Comparison of ENCODE assay signal across 8 cellular contexts in genomic region chr7:128830231-128831177, GRCh38. TPM values are rescaled to one million over a fixed set of nuclear protein-coding genes. Genes with fewer than 3 reads are reported as not detected.
DNase-seq lines count a peak whose midpoint lies in the region; ATAC-seq and TF ChIP-seq lines count a peak whose summit lies in the region.

FLNC (plus strand) TSS chr7:128830406; CDS start chr7:128830638, 232 bp downstream.

- H3K4me3 Mint-ChIP-seq in activated T-cell treated with anti-CD3 and anti-CD28 coated beads, Interleukin-2, amount 50 U/mL, for 4 hours: peak within 1 kb of the TSS; percentile 67
- H3K4me3 Mint-ChIP-seq in natural killer cell (peak within 1 kb of the TSS; percentile 88), type B pancreatic cell (peak within 1 kb of the TSS; percentile 88)

- no peaks in the 10 kb centered on the region for H3K9me3 Mint-ChIP-seq in activated T-cell treated with anti-CD3 and anti-CD28 coated beads, Interleukin-2, amount 50 U/mL, for 4 hours
- no peaks in the 10 kb centered on the region for H3K9me3 Mint-ChIP-seq in natural killer cell
- H3K9me3 Mint-ChIP-seq in type B pancreatic cell: no peaks in the 10 kb centered on the region

- peaks cover 12% of the 10 kb centered on the region for H3K4me1 Mint-ChIP-seq in activated T-cell treated with anti-CD3 and anti-CD28 coated beads, Interleukin-2, amount 50 U/mL, for 4 hours (ENCODE audit: low read depth)
- H3K4me1 Mint-ChIP-seq in natural killer cell (peaks cover 0 to 20% of the 10 kb centered on the region in 2 donors), type B pancreatic cell (ENCODE audit: unreplicated experiment) (peaks cover 24% of the 10 kb centered on the region)

- intact Hi-C loops in natural killer cell (cut with micrococcal nuclease): no loop called here

- peak within 1 kb of the TSS; percentile 49 for H3K27ac ChIP-seq in KOPT-K1 (ENCODE audit: low read depth, low read length, poor library complexity, severe bottlenecking)

- peak; percentile 57 to 68 for ATAC-seq in activated T-cell treated with anti-CD3 and anti-CD28 coated beads, Interleukin-2, amount 50 U/mL, for 4 hours
- peak; percentile 23 to 71 (median 68) for ATAC-seq in natural killer cell

- no peaks in the 10 kb centered on the region for H3K9me3 ChIP-seq in KOPT-K1 (ENCODE audit: insufficient read depth, low read length, poor library complexity, severe bottlenecking)

- peak; percentile 93 for DNase-seq in AG08396 (ENCODE audit: low spot score)
- peak; percentile 21 for DNase-seq in activated T-cell treated with anti-CD3 and anti-CD28 coated beads, Interleukin-2, amount 50 U/mL, for 4 hours
- peak; percentile 52 for DNase-seq in fibroblast of peridontal ligament (ENCODE audit: extremely low read depth)
- DNase-seq in natural killer cell: no peak
- peak; percentile 74 for DNase-seq in type B pancreatic cell (ENCODE audit: extremely low spot score, unreplicated experiment)
- no peak for DNase-seq in NCI-H345 treated with DMSO at 0.1 percent for 48 hours (lab: John Stamatoyannopoulos, UW; ENCODE audit: unreplicated experiment)
- no peak for DNase-seq in putamen (ENCODE audit: low spot score)

- H3K27ac Mint-ChIP-seq in natural killer cell (no peak within 1 kb of the TSS), type B pancreatic cell (peak within 1 kb of the TSS; percentile 31)

- no peaks in the 10 kb centered on the region for H3K36me3 ChIP-seq in KOPT-K1 (ENCODE audit: insufficient read depth, low read length)

- TF ChIP-seq CTCF in natural killer cell (IDR thresholded peaks at IDR 0.05): no peak
- no peak for TF ChIP-seq CTCF in type B pancreatic cell (conservative IDR thresholded peaks at IDR 0.05)

- no peaks in the 10 kb centered on the region for H3K36me3 Mint-ChIP-seq in activated T-cell treated with anti-CD3 and anti-CD28 coated beads, Interleukin-2, amount 50 U/mL, for 4 hours (ENCODE audit: insufficient read depth)
- H3K36me3 Mint-ChIP-seq in natural killer cell (no peaks in the 10 kb centered on the region), type B pancreatic cell (no peaks in the 10 kb centered on the region)

- peaks cover 47% of the 10 kb centered on the region for H3K27me3 Mint-ChIP-seq in activated T-cell treated with anti-CD3 and anti-CD28 coated beads, Interleukin-2, amount 50 U/mL, for 4 hours (ENCODE audit: low read depth)
- peaks cover 0 to 37% of the 10 kb centered on the region in 2 donors for H3K27me3 Mint-ChIP-seq in natural killer cell (ENCODE audit: low read depth in 2 of 2)
- peaks cover 11% of the 10 kb centered on the region for H3K27me3 Mint-ChIP-seq in type B pancreatic cell

RNA-seq across cellular contexts. Expression of gene FLNC, which starts in this region (rescaled TPM):
- total RNA-seq in activated T-cell treated with anti-CD3 and anti-CD28 coated beads, Interleukin-2, amount 50 U/mL, for 4 hours: under 1 TPM; 0.16 to 0.33 (median 0.25) TPM
- total RNA-seq in natural killer cell: under 1 TPM in 2 of 3 donors, not detected in 1; 0.05 to 0.25 TPM
- 20.3 and 54.0 TPM in 2 replicates for total RNA-seq in type B pancreatic cell (ENCODE audit: low replicate concordance)

Comparison
In these comparisons a context has a peak if more than half of its experiments do, and no peak if none do; other contexts are left out.
1. RNA of gene FLNC (total RNA-seq): 20.3 to 54.0 TPM in type B pancreatic cell; 0.16 to 0.33 TPM in activated T-cell treated with anti-CD3 and anti-CD28 coated beads, Interleukin-2, amount 50 U/mL, for 4 hours and 0.05 to 0.25 TPM in natural killer cell; every median in the first group is over 10 times any median in the second.
2. Peak in DNase-seq and ATAC-seq in activated T-cell treated with anti-CD3 and anti-CD28 coated beads, Interleukin-2, amount 50 U/mL, for 4 hours; RNA of the gene not detected or under 1 TPM.
3. Peak in ATAC-seq in natural killer cell; RNA of the gene not detected or under 1 TPM.
4. DNase-seq: peak in AG08396 (single experiment), fibroblast of peridontal ligament (single experiment) and type B pancreatic cell (single experiment); none in natural killer cell (single experiment), NCI-H345 treated with DMSO at 0.1 percent for 48 hours (single experiment) and putamen (single experiment).
5. Peak in every context shown above with its lines, with median percentiles within 50 percentile points of each other: H3K4me3 Mint-ChIP-seq.